Comparison of ENCODE assay signal across 8 cellular contexts in genomic region chr19:11090264-11091032, GRCh38. TPM values are rescaled to one million over a fixed set of nuclear protein-coding genes. Genes with fewer than 3 reads are reported as not detected.
DNase-seq lines count a peak whose midpoint lies in the region; ATAC-seq and TF ChIP-seq lines count a peak whose summit lies in the region.

No MANE protein-coding gene starts in this region.

- TF ChIP-seq CTCF in parathyroid adenoma (IDR thresholded peaks at IDR 0.05): no peak
- TF ChIP-seq CTCF in tibial artery (IDR thresholded peaks at IDR 0.05): peak in 1 of 2 experiments; percentile 6

- H3K9ac ChIP-seq in adipocyte (ENCODE audit: low read length) (peak overlapping the region; percentile 99), parathyroid adenoma (no peak overlapping the region)

- intact Hi-C loops in cardiac septum (cut with DNase I) (loop anchor here (5.0 kb wide), 1 partner anchor 52 kb away; no protein-coding TSS in a partner anchor), tibial artery (cut with DNase I; ENCODE audit: low total_unique reads) (no loop called here)

- ATAC-seq in HG02759 (IDR thresholded peaks at IDR 0.05; ENCODE audit: unreplicated experiment): peak; percentile 84

- DNase-seq in NCI-H1417 treated with DMSO at 0.1 percent for 48 hours (lab: John Stamatoyannopoulos, UW): peak; percentile 79
- DNase-seq in SW 1271 (lab: John Stamatoyannopoulos, UW): peak; percentile 92 to 94
- DNase-seq in adipocyte (ENCODE audit: low read depth): peak; percentile 98
- peak; percentile 99 for DNase-seq in cardiac septum (ENCODE audit: low spot score)
- peak; percentile 99 for DNase-seq in tibial artery

- peak; percentile 70 for TF ChIP-seq POLR2A in GM10847 (IDR thresholded peaks at IDR 0.05; ENCODE audit: extremely low read depth, insufficient read length)

- peaks cover 29% of the 10 kb centered on the region for H3K36me3 ChIP-seq in adipocyte (ENCODE audit: control insufficient read depth, insufficient read depth, low read length, severe bottlenecking)
- no peaks in the 10 kb centered on the region for H3K36me3 ChIP-seq in parathyroid adenoma (ENCODE audit: control insufficient read depth, insufficient read depth, low read length)
- no peaks in the 10 kb centered on the region for H3K36me3 ChIP-seq in tibial artery

- H3K4me2 ChIP-seq in parathyroid adenoma (ENCODE audit: low read length): peak overlapping the region; percentile 93

- H3K9me3 ChIP-seq in adipocyte (ENCODE audit: control insufficient read depth, low read length): no peaks in the 10 kb centered on the region
- H3K9me3 ChIP-seq in parathyroid adenoma (ENCODE audit: control insufficient read depth, low read length): no peaks in the 10 kb centered on the region
- H3K9me3 ChIP-seq in tibial artery: no peaks in the 10 kb centered on the region

- H2AFZ ChIP-seq in parathyroid adenoma: peak overlapping the region; percentile 95

- H3K79me2 ChIP-seq in parathyroid adenoma: no peaks in the 10 kb centered on the region

- H3K27ac ChIP-seq in parathyroid adenoma: peak overlapping the region; percentile 77
- peak overlapping the region; percentile 95 to 99 for H3K27ac ChIP-seq in tibial artery

- H3K4me3 ChIP-seq in adipocyte (ENCODE audit: low read length) (peak overlapping the region; percentile 99), parathyroid adenoma (ENCODE audit: low read depth, low read length) (peak overlapping the region; percentile 78), tibial artery (peak overlapping the region; percentile 59 to 78)

- H3K27me3 ChIP-seq in adipocyte (replicated peaks; ENCODE audit: control insufficient read depth, insufficient read depth, low read length) (no peaks in the 10 kb centered on the region), parathyroid adenoma (ENCODE audit: control insufficient read depth, insufficient read depth, low read length) (no peaks in the 10 kb centered on the region), tibial artery (no peaks in the 10 kb centered on the region)

- H3K4me1 ChIP-seq in adipocyte (ENCODE audit: control insufficient read depth, insufficient read depth, low read length): peaks cover 50% of the 10 kb centered on the region
- H3K4me1 ChIP-seq in parathyroid adenoma: peaks cover 3% of the 10 kb centered on the region
- H3K4me1 ChIP-seq in tibial artery: peaks cover 0 to 78% (median 55%) of the 10 kb centered on the region in 4 donors

RNA-seq across cellular contexts. Expression of gene LDLR, which starts 1.2 kb away (rescaled TPM):
- 22.1 TPM for total RNA-seq in cardiac septum

Comparison
In these comparisons a context has a peak if more than half of its experiments do, and no peak if none do; other contexts are left out.
1. Peak in every context shown above with its lines: DNase-seq, ATAC-seq, H3K4me3 ChIP-seq and H3K27ac ChIP-seq.